ENCODE assay signal across 39 cellular contexts in genomic region chr6:163901681-163902080, GRCh38.
"Had no signal": no experiment of that assay in that cellular context is flagged by ENCODE, and none has a peak within 500 bp of the region (broad histone marks: within the 10 kb centered on the region; RNA-seq: fewer than 3 reads in every experiment).

No MANE protein-coding gene starts in this region.

- DNase-seq: activated B cell treated with CpG ODN at 0.5 μM for 24 hours; activated CD4-positive, alpha-beta memory T cell treated with anti-CD3 and anti-CD28 coated beads for 36 hours; activated CD4-positive, alpha-beta T cell treated with anti-CD3 and anti-CD28 coated beads for 4 hours; activated CD4-positive, alpha-beta T cell treated with anti-CD3 and anti-CD28 coated beads, Interleukin-2, amount 10 ng/mL, durations not matched to agents 24 days and 14 days; activated CD4-positive, alpha-beta T cell treated with anti-CD3 and anti-CD28 coated beads, Interleukin-2, amount 50 U/mL, for 1 hour; activated CD4-positive, alpha-beta T cell treated with anti-CD3 and anti-CD28 coated beads, Interleukin-2, amount 50 U/mL, for 4 hours; activated CD4-positive, CD25-positive, alpha-beta regulatory T cell treated with anti-CD3 and anti-CD28 coated beads, Interleukin-2, amount 50 U/mL, for 72 hours; activated CD8-positive, alpha-beta memory T cell treated with anti-CD3 and anti-CD28 coated beads, Interleukin-2, amount 50 U/mL, for 4 hours; activated CD8-positive, alpha-beta T cell treated with anti-CD3 and anti-CD28 coated beads for 36 hours; activated effector memory CD4-positive, alpha-beta T cell treated with anti-CD3 and anti-CD28 coated beads, Interleukin-2, amount 50 U/mL, for 16 hours; activated gamma-delta T cell treated with Interleukin-2 at 50 U/mL for 16 hours; activated naive CD4-positive, alpha-beta T cell; activated naive CD4-positive, alpha-beta T cell treated with anti-CD3 and anti-CD28 coated beads for 36 hours; activated naive CD4-positive, alpha-beta T cell treated with anti-CD3 and anti-CD28 coated beads, Interleukin-2, amount 50 U/mL, for 16 hours; activated naive CD8-positive, alpha-beta T cell treated with anti-CD3 and anti-CD28 coated beads, Interleukin-2, amount 10 ng/mL, durations not matched to agents 7 days and 5 days; activated naive CD8-positive, alpha-beta T cell treated with anti-CD3 and anti-CD28 coated beads, Interleukin-2, amount 50 U/mL, for 24 hours; activated T-cell treated with anti-CD3 and anti-CD28 coated beads for 4 hours; activated T-cell treated with anti-CD3 and anti-CD28 coated beads, Interleukin-2, amount 50 U/mL, for 1 hour; activated T-cell treated with anti-CD3 and anti-CD28 coated beads, Interleukin-2, amount 50 U/mL, for 4 hours; activated T-cell treated with anti-CD3 and anti-CD28 coated beads, Interleukin-2, amount 50 U/mL, for 72 hours; amygdala; anterior cingulate cortex; caudate nucleus; cerebellar nuclear complex; T-helper 1 cell; T-helper 2 cell; T-helper 9 cell had no signal

- H3K27ac ChIP-seq: ascending aorta, cardiac muscle cell, VCaP had no signal

- H3K27me3 ChIP-seq: ascending aorta, cardiac muscle cell had no signal

- H3K36me3 Mint-ChIP-seq: activated CD4-positive, alpha-beta memory T cell treated with anti-CD3 and anti-CD28 coated beads for 36 hours; activated naive CD8-positive, alpha-beta T cell; activated naive CD8-positive, alpha-beta T cell treated with anti-CD3 and anti-CD28 coated beads, Interleukin-2, amount 10 ng/mL, durations not matched to agents 7 days and 5 days; brain had no signal

- H3K4me1 Mint-ChIP-seq: activated B cell treated with CpG ODN at 0.5 μM for 24 hours; activated CD4-positive, alpha-beta T cell treated with anti-CD3 and anti-CD28 coated beads, Interleukin-2, amount 10 ng/mL, durations not matched to agents 24 days and 14 days; activated naive CD8-positive, alpha-beta T cell treated with anti-CD3 and anti-CD28 coated beads, Interleukin-2, amount 10 ng/mL, durations not matched to agents 7 days and 5 days; activated naive CD8-positive, alpha-beta T cell treated with anti-CD3 and anti-CD28 coated beads, Interleukin-2, amount 50 U/mL, for 24 hours; activated T-helper 17 cell treated with anti-CD3 and anti-CD28 coated beads, Interleukin-2, amount 50 U/mL, for 72 hours; central memory CD8-positive, alpha-beta T cell had no signal

- H3K4me3 ChIP-seq: ascending aorta, cardiac muscle cell had no signal

- H3K4me1 ChIP-seq: ascending aorta had no signal

- ATAC-seq: activated CD8-positive, alpha-beta T cell treated with anti-CD3 and anti-CD28 coated beads for 36 hours; activated naive CD8-positive, alpha-beta T cell treated with anti-CD3 and anti-CD28 coated beads, Interleukin-2, amount 50 U/mL, for 24 hours; activated T-cell treated with anti-CD3 and anti-CD28 coated beads, Interleukin-2, amount 50 U/mL, for 4 hours; activated T-cell treated with anti-CD3 and anti-CD28 coated beads, Interleukin-2, amount 50 U/mL, for 72 hours; activated T-helper 17 cell treated with anti-CD3 and anti-CD28 coated beads, Interleukin-2, amount 50 U/mL, for 72 hours had no signal

- H3K27ac Mint-ChIP-seq: activated B cell treated with CpG ODN at 0.5 μM for 24 hours; activated CD4-positive, alpha-beta memory T cell treated with anti-CD3 and anti-CD28 coated beads for 36 hours; activated CD4-positive, alpha-beta T cell treated with anti-CD3 and anti-CD28 coated beads, Interleukin-2, amount 10 ng/mL, durations not matched to agents 24 days and 14 days; activated CD8-positive, alpha-beta T cell treated with anti-CD3 and anti-CD28 coated beads for 36 hours; activated naive CD4-positive, alpha-beta T cell treated with anti-CD3 and anti-CD28 coated beads for 36 hours; activated naive CD8-positive, alpha-beta T cell; activated naive CD8-positive, alpha-beta T cell treated with anti-CD3 and anti-CD28 coated beads, Interleukin-2, amount 10 ng/mL, durations not matched to agents 7 days and 5 days; activated naive CD8-positive, alpha-beta T cell treated with anti-CD3 and anti-CD28 coated beads, Interleukin-2, amount 50 U/mL, for 24 hours; activated T-cell treated with anti-CD3 and anti-CD28 coated beads, Interleukin-2, amount 50 U/mL, for 72 hours; activated T-helper 1 cell treated with anti-CD3 and anti-CD28 coated beads, Interleukin-12 subunit alpha, Interleukin-12 subunit beta, Interleukin-2, Interleukin-4 antibody, amounts not matched to agents 30 ng/mL and 10 ng/mL and 1 ng/mL, durations not matched to agents 14 hours and 24 hours and 36 hours; activated T-helper 17 cell treated with anti-CD3 and anti-CD28 coated beads, Interleukin-2, amount 50 U/mL, for 72 hours; T-helper 1 cell treated with Interleukin-12 subunit alpha and Interleukin-12 subunit beta and Interleukin-4 antibody, amounts not matched to agents 30 μg/mL and 1 μg/mL, for 36 hours; T-helper 2 cell treated with Interferon-gamma antibody and Interleukin-4, amounts not matched to agents 5 μg/mL and 100 μg/mL, for 36 hours had no signal

- H3K9me3 ChIP-seq: ascending aorta had no signal

- H3K36me3 ChIP-seq: ascending aorta, cardiac muscle cell had no signal

- FAIRE-seq: bronchial epithelial cell, TTC549 had no signal

- H3K4me3 Mint-ChIP-seq: activated B cell treated with CpG ODN at 0.5 μM for 24 hours; activated CD4-positive, alpha-beta memory T cell treated with anti-CD3 and anti-CD28 coated beads for 36 hours; activated CD4-positive, alpha-beta T cell treated with anti-CD3 and anti-CD28 coated beads, Interleukin-2, amount 10 ng/mL, durations not matched to agents 24 days and 14 days; activated CD8-positive, alpha-beta T cell treated with anti-CD3 and anti-CD28 coated beads for 36 hours; activated naive CD4-positive, alpha-beta T cell treated with anti-CD3 and anti-CD28 coated beads for 36 hours; activated naive CD8-positive, alpha-beta T cell; activated naive CD8-positive, alpha-beta T cell treated with anti-CD3 and anti-CD28 coated beads, Interleukin-2, amount 10 ng/mL, durations not matched to agents 7 days and 5 days; activated naive CD8-positive, alpha-beta T cell treated with anti-CD3 and anti-CD28 coated beads, Interleukin-2, amount 50 U/mL, for 24 hours; activated T-cell treated with anti-CD3 and anti-CD28 coated beads, Interleukin-2, amount 50 U/mL, for 4 hours; activated T-cell treated with anti-CD3 and anti-CD28 coated beads, Interleukin-2, amount 50 U/mL, for 72 hours; activated T-helper 1 cell treated with anti-CD3 and anti-CD28 coated beads, Interleukin-12 subunit alpha, Interleukin-12 subunit beta, Interleukin-2, Interleukin-4 antibody, amounts not matched to agents 30 ng/mL and 10 ng/mL and 1 ng/mL, durations not matched to agents 14 hours and 24 hours and 36 hours; activated T-helper 17 cell treated with anti-CD3 and anti-CD28 coated beads, Interleukin-2, amount 50 U/mL, for 72 hours; brain; central memory CD8-positive, alpha-beta T cell; T-helper 1 cell treated with Interleukin-12 subunit alpha and Interleukin-12 subunit beta and Interleukin-4 antibody, amounts not matched to agents 30 μg/mL and 1 μg/mL, for 36 hours; T-helper 2 cell treated with Interferon-gamma antibody and Interleukin-4, amounts not matched to agents 5 μg/mL and 100 μg/mL, for 36 hours had no signal

- H3K9me3 Mint-ChIP-seq: activated B cell treated with CpG ODN at 0.5 μM for 24 hours; activated CD4-positive, alpha-beta memory T cell treated with anti-CD3 and anti-CD28 coated beads for 36 hours; activated CD4-positive, alpha-beta T cell treated with anti-CD3 and anti-CD28 coated beads, Interleukin-2, amount 10 ng/mL, durations not matched to agents 24 days and 14 days; activated CD8-positive, alpha-beta T cell treated with anti-CD3 and anti-CD28 coated beads for 36 hours; activated naive CD4-positive, alpha-beta T cell treated with anti-CD3 and anti-CD28 coated beads for 36 hours; activated naive CD8-positive, alpha-beta T cell treated with anti-CD3 and anti-CD28 coated beads, Interleukin-2, amount 10 ng/mL, durations not matched to agents 7 days and 5 days; activated naive CD8-positive, alpha-beta T cell treated with anti-CD3 and anti-CD28 coated beads, Interleukin-2, amount 50 U/mL, for 24 hours; activated T-cell treated with anti-CD3 and anti-CD28 coated beads, Interleukin-2, amount 50 U/mL, for 4 hours; activated T-cell treated with anti-CD3 and anti-CD28 coated beads, Interleukin-2, amount 50 U/mL, for 72 hours; activated T-helper 1 cell treated with anti-CD3 and anti-CD28 coated beads, Interleukin-12 subunit alpha, Interleukin-12 subunit beta, Interleukin-2, Interleukin-4 antibody, amounts not matched to agents 30 ng/mL and 10 ng/mL and 1 ng/mL, durations not matched to agents 14 hours and 24 hours and 36 hours; activated T-helper 17 cell treated with anti-CD3 and anti-CD28 coated beads, Interleukin-2, amount 50 U/mL, for 72 hours; central memory CD8-positive, alpha-beta T cell; T-helper 1 cell treated with Interleukin-12 subunit alpha and Interleukin-12 subunit beta and Interleukin-4 antibody, amounts not matched to agents 30 μg/mL and 1 μg/mL, for 36 hours; T-helper 2 cell treated with Interferon-gamma antibody and Interleukin-4, amounts not matched to agents 5 μg/mL and 100 μg/mL, for 36 hours had no signal

- H3K27me3 Mint-ChIP-seq: activated B cell treated with CpG ODN at 0.5 μM for 24 hours; activated CD4-positive, alpha-beta memory T cell treated with anti-CD3 and anti-CD28 coated beads for 36 hours; activated CD4-positive, alpha-beta T cell treated with anti-CD3 and anti-CD28 coated beads, Interleukin-2, amount 10 ng/mL, durations not matched to agents 24 days and 14 days; activated naive CD8-positive, alpha-beta T cell treated with anti-CD3 and anti-CD28 coated beads, Interleukin-2, amount 10 ng/mL, durations not matched to agents 7 days and 5 days; brain had no signal
